Comparison of ENCODE assay signal across 15 cellular contexts in genomic region chr15:80744826-80745225, GRCh38. TPM values are rescaled to one million over a fixed set of nuclear protein-coding genes. Genes with fewer than 3 reads are reported as not detected.
A peak's percentile ranks its signal among the peaks of the same experiment; 100 is the strongest.
DNase-seq lines count a peak whose midpoint lies in the region; ATAC-seq and TF ChIP-seq lines count a peak whose summit lies in the region.
"Had no signal": no experiment of that assay in that cellular context is flagged by ENCODE, and none has a peak within 500 bp of the region (broad histone marks: within the 10 kb centered on the region; RNA-seq: fewer than 3 reads in every experiment).

No MANE protein-coding gene starts in this region.

- H3K36me3 ChIP-seq in GM23338 (ENCODE audit: insufficient read depth) = no peaks in the 10 kb centered on the region
- no peaks in the 10 kb centered on the region for H3K36me3 ChIP-seq in skeletal muscle satellite cell (ENCODE audit: insufficient read depth, low read length)

- H3K4me3 Mint-ChIP-seq in GM23338 = no peak overlapping the region
- H3K4me3 Mint-ChIP-seq in WTC11 = no peak overlapping the region
- H3K4me3 Mint-ChIP-seq: activated B cell treated with CpG ODN at 0.5 μM for 24 hours; activated naive CD8-positive, alpha-beta T cell treated with anti-CD3 and anti-CD28 coated beads for 36 hours; naive B cell had no signal

- no peak overlapping the region for H2AFZ ChIP-seq in GM23338

- no peak overlapping the region for H3K27ac Mint-ChIP-seq in GM23338
- peak overlapping the region; percentile 60 for H3K27ac Mint-ChIP-seq in WTC11
- H3K27ac Mint-ChIP-seq: activated B cell treated with CpG ODN at 0.5 μM for 24 hours; activated naive CD8-positive, alpha-beta T cell treated with anti-CD3 and anti-CD28 coated beads for 36 hours; naive B cell had no signal

- H3K9me2 ChIP-seq in GM23338 (ENCODE audit: insufficient read depth) = peaks cover 10% of the 10 kb centered on the region; the same call in 1 of the 2 replicates

- H3K4me3 ChIP-seq in GM23338 = no peak overlapping the region
- no peak overlapping the region for H3K4me3 ChIP-seq in fibroblast of villous mesenchyme (ENCODE audit: low read depth, low read length)
- no peak overlapping the region for H3K4me3 ChIP-seq in skeletal muscle satellite cell (ENCODE audit: low read length)

- no peak for TF ChIP-seq CTCF in GM23338 (conservative IDR thresholded peaks at IDR 0.05; ENCODE audit: low read depth in 2 of 2)
- no peak for TF ChIP-seq CTCF in WTC11 (IDR thresholded peaks at IDR 0.05)
- no peak for TF ChIP-seq CTCF in fibroblast of villous mesenchyme (IDR thresholded peaks at IDR 0.05; ENCODE audit: insufficient read depth, low read depth, low read length)

- H3K4me2 ChIP-seq in GM23338 (peak overlapping the region; percentile 21; the same call in 1 of the 2 replicates), skeletal muscle satellite cell (ENCODE audit: low read length) (peak overlapping the region; percentile 42)

- H3K4me1 Mint-ChIP-seq in GM23338 = peaks cover 43% of the 10 kb centered on the region
- H3K4me1 Mint-ChIP-seq in WTC11 = peaks cover 44% of the 10 kb centered on the region
- H3K4me1 Mint-ChIP-seq: activated B cell treated with CpG ODN at 0.5 μM for 24 hours; activated naive CD8-positive, alpha-beta T cell treated with anti-CD3 and anti-CD28 coated beads for 36 hours; naive B cell had no signal

- no peak overlapping the region for H3K27ac ChIP-seq in GM23338 (ENCODE audit: low read depth)

- H3F3A ChIP-seq in GM23338 (replicated peaks; ENCODE audit: low read depth) = no peaks in the 10 kb centered on the region

- H3K9me3 ChIP-seq in skeletal muscle satellite cell (replicated peaks; ENCODE audit: low read length) = no peaks in the 10 kb centered on the region

- peaks cover 23% of the 10 kb centered on the region for H3K79me2 ChIP-seq in GM23338 (replicated peaks; ENCODE audit: insufficient read depth)

- H3K4me1 ChIP-seq in GM23338 (ENCODE audit: insufficient read depth) (peaks cover 26% of the 10 kb centered on the region), skeletal muscle satellite cell (ENCODE audit: control insufficient read depth, insufficient read depth, low read length) (peaks cover 15% of the 10 kb centered on the region)

- H3K27me3 ChIP-seq in GM23338 (ENCODE audit: insufficient read depth) (no peaks in the 10 kb centered on the region), skeletal muscle satellite cell (ENCODE audit: control insufficient read depth, insufficient read depth, low read length) (no peaks in the 10 kb centered on the region)

- H3K9ac ChIP-seq in skeletal muscle satellite cell (ENCODE audit: low read depth, low read length) = peak overlapping the region; percentile 53

- H3K27me3 Mint-ChIP-seq in GM23338 (ENCODE audit: insufficient read depth, low read depth, poor library complexity) (peaks cover 5% of the 10 kb centered on the region), WTC11 (ENCODE audit: low read depth) (no peaks in the 10 kb centered on the region)
- H3K27me3 Mint-ChIP-seq: activated B cell treated with CpG ODN at 0.5 μM for 24 hours; activated naive CD8-positive, alpha-beta T cell treated with anti-CD3 and anti-CD28 coated beads for 36 hours; naive B cell had no signal

- H3K9me3 Mint-ChIP-seq in GM23338 (peaks cover 2% of the 10 kb centered on the region; the same call in 1 of the 3 replicates), WTC11 (peaks cover 9% of the 10 kb centered on the region)
- H3K9me3 Mint-ChIP-seq: activated B cell treated with CpG ODN at 0.5 μM for 24 hours had no signal

- no peak for ATAC-seq in GM23338
- ATAC-seq in WTC11 = no peak
- ATAC-seq in stimulated activated naive CD8-positive, alpha-beta T cell treated with anti-CD3 and anti-CD28 coated beads, Interleukin-15, Interleukin-2, amounts not matched to agents 100 U/mL and 50 U/mL, for 24 hours = no peak
- ATAC-seq in HG03571 (IDR thresholded peaks at IDR 0.05; ENCODE audit: unreplicated experiment) = no peak
- ATAC-seq in GM21528 (IDR thresholded peaks at IDR 0.05; ENCODE audit: low FRiP score, unreplicated experiment) = no peak
- ATAC-seq: HCT116 had no signal

- DNase-seq in GM23338 (ENCODE audit: low spot score) (no peak), WTC11 (ENCODE audit: low spot score) (no peak), fibroblast of villous mesenchyme (ENCODE audit: low read depth) (peak; percentile 85), H4 (ENCODE audit: low spot score) (no peak)
- DNase-seq in stimulated activated naive CD8-positive, alpha-beta T cell treated with anti-CD3 and anti-CD28 coated beads, Interleukin-15, Interleukin-2, amounts not matched to agents 100 U/mL and 50 U/mL, for 24 hours = no peak
- DNase-seq: activated B cell treated with CpG ODN at 0.5 μM for 24 hours; activated naive CD8-positive, alpha-beta T cell treated with anti-CD3 and anti-CD28 coated beads for 36 hours; cortex of kidney; kidney glomerular epithelial cell; MV-4-11; naive B cell had no signal

- no peaks in the 10 kb centered on the region for H4K20me1 ChIP-seq in GM23338 (replicated peaks; ENCODE audit: insufficient read depth)

- CTCF ChIA-PET in WTC11 (lab: Charles Lee) = interaction anchor here (1.2 kb wide), 1 partner anchor 31 kb away, joined by 5 read pairs; no protein-coding TSS in a partner anchor

- POLR2A ChIA-PET in WTC11 (lab: Charles Lee) = no interaction called here

- H3K36me3 Mint-ChIP-seq in GM23338 (ENCODE audit: low read depth) (peaks cover 4% of the 10 kb centered on the region; the same call in 2 of the 3 replicates), WTC11 (peaks cover 3% of the 10 kb centered on the region; the same call in 1 of the 2 replicates)

TF ChIP-seq in GM23338, 12 proteins besides CTCF, POLR2A, EP300 and RAD21 (continues in another document):
- TF ChIP-seq NANOG (IDR thresholded peaks at IDR 0.05; ENCODE audit: borderline replicate concordance) (no peak), CREB1 (CRISPR knock-in tag; IDR thresholded peaks at IDR 0.05; ENCODE audit: low read depth) (no peak)

TF ChIP-seq in WTC11, 78 proteins besides CTCF, POLR2A, EP300 and RAD21 (continues in another document):
- TF ChIP-seq SP1 (CRISPR knock-in tag; conservative IDR thresholded peaks at IDR 0.05) (no peak), ERG (CRISPR knock-in tag; IDR thresholded peaks at IDR 0.05) (no peak), MXD4 (CRISPR knock-in tag; IDR thresholded peaks at IDR 0.05; ENCODE audit: borderline replicate concordance) (no peak), NR1H2 (CRISPR knock-in tag; IDR thresholded peaks at IDR 0.05) (no peak)
- TF ChIP-seq, protein P1, sequence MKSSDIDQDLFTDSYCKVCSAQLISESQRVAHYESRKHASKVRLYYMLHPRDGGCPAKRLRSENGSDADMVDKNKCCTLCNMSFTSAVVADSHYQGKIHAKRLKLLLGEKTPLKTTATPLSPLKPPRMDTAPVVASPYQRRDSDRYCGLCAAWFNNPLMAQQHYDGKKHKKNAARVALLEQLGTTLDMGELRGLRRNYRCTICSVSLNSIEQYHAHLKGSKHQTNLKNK (CRISPR knock-in tag; IDR thresholded peaks at IDR 0.05) = no peak
- TF ChIP-seq, protein P2, sequence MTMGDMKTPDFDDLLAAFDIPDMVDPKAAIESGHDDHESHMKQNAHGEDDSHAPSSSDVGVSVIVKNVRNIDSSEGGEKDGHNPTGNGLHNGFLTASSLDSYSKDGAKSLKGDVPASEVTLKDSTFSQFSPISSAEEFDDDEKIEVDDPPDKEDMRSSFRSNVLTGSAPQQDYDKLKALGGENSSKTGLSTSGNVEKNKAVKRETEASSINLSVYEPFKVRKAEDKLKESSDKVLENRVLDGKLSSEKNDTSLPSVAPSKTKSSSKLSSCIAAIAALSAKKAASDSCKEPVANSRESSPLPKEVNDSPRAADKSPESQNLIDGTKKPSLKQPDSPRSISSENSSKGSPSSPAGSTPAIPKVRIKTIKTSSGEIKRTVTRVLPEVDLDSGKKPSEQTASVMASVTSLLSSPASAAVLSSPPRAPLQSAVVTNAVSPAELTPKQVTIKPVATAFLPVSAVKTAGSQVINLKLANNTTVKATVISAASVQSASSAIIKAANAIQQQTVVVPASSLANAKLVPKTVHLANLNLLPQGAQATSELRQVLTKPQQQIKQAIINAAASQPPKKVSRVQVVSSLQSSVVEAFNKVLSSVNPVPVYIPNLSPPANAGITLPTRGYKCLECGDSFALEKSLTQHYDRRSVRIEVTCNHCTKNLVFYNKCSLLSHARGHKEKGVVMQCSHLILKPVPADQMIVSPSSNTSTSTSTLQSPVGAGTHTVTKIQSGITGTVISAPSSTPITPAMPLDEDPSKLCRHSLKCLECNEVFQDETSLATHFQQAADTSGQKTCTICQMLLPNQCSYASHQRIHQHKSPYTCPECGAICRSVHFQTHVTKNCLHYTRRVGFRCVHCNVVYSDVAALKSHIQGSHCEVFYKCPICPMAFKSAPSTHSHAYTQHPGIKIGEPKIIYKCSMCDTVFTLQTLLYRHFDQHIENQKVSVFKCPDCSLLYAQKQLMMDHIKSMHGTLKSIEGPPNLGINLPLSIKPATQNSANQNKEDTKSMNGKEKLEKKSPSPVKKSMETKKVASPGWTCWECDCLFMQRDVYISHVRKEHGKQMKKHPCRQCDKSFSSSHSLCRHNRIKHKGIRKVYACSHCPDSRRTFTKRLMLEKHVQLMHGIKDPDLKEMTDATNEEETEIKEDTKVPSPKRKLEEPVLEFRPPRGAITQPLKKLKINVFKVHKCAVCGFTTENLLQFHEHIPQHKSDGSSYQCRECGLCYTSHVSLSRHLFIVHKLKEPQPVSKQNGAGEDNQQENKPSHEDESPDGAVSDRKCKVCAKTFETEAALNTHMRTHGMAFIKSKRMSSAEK (CRISPR knock-in tag; IDR thresholded peaks at IDR 0.05; ENCODE audit: borderline replicate concordance) = no peak

RNA-seq across cellular contexts. Expression of gene CEMIP, which starts 34.3 kb away (rescaled TPM):
- total RNA-seq in GM23338 (2014; rRNA removed; shearing (Covaris generic)) = 2.1 and 4.1 TPM in 2 replicates
- polyA plus RNA-seq in GM23338 (2016; fragmentation: Nextera tagmentation; extraction: Ambion mirVana) = 0.27 and 0.33 TPM in 2 replicates
- total RNA-seq in WTC11 (2021) = 0.57 to 1.2 TPM (median 0.87 TPM) in 3 replicates
- 131 TPM in 2 replicates for total RNA-seq in fibroblast of villous mesenchyme
- 1.8 and 5.0 TPM in 2 replicates for total RNA-seq in skeletal muscle satellite cell (2012; rRNA removed)
- total RNA-seq in H4 (2014; rRNA removed; shearing (Covaris generic)) = 0.06 and 0.68 TPM in 2 replicates
- total RNA-seq: activated B cell treated with CpG ODN at 0.5 μM for 24 hours; activated naive CD8-positive, alpha-beta T cell treated with anti-CD3 and anti-CD28 coated beads for 36 hours had no signal

RNA-seq across cellular contexts. Expression of gene ABHD17C, which starts 49.7 kb away (rescaled TPM):
- total RNA-seq in GM23338 (2014; rRNA removed; shearing (Covaris generic)) = 23.8 and 25.2 TPM in 2 replicates
- 9.1 and 11.3 TPM in 2 replicates for polyA plus RNA-seq in GM23338 (2016; fragmentation: Nextera tagmentation; extraction: Ambion mirVana)
- total RNA-seq in WTC11 (2021) (23.6 to 29.0 TPM (median 23.6 TPM) in 3 replicates), fibroblast of villous mesenchyme (10.0 and 12.1 TPM in 2 replicates)
- 1.3 and 2.2 TPM in 2 replicates for total RNA-seq in skeletal muscle satellite cell (2012; rRNA removed)
- total RNA-seq in H4 (2014; rRNA removed; shearing (Covaris generic)) = 3.5 and 11.0 TPM in 2 replicates

Comparison
In these comparisons a context has a peak if more than half of its experiments do, and no peak if none do; other contexts are left out.
1. RNA of gene CEMIP, which starts 34.3 kb away (total RNA-seq): 131 TPM in fibroblast of villous mesenchyme; 2.1 to 4.1 TPM in GM23338, 0.57 to 1.2 TPM in WTC11 and 0.06 to 0.68 TPM in H4; every median in the first group is over 10 times any median in the second.